In the genomic region with DNA sequence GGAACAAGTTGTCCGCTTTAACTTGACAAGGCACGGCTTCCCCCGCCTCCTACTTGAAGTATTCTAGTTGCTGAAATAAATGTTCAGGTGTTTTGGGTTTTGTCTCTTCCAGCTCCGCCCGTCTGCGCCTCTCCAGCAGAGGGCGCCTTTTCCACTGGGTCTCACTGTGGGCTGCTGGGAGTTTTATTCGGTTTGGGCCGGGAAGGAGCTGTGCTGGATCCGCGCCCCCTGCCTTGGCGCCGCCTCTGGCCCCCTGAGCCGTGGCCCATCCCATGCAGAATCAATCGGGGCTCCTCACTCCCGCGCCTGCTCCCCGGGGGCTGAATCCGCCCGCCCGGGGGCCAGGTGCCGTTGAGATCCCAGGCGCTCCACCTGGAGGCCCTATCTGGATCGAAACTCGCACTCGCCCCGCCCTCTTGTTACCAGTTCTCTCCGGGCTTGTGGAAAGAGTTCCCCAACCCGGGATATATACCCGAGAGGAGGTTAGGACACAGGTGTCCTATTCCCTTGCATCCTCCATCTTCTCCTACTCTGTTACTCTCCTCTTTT, we compare ENCODE assay signal across 8 cellular contexts. TPM values are rescaled to one million over a fixed set of nuclear protein-coding genes. Genes with fewer than 3 reads are reported as not detected.
DNase-seq lines count a peak whose midpoint lies in the region; ATAC-seq, FAIRE-seq and TF ChIP-seq lines count a peak whose summit lies in the region.

No MANE protein-coding gene starts in this region.

- no peak overlapping the region for H3K9ac ChIP-seq in GM12878 (ENCODE audit: control insufficient read depth, insufficient read depth, low read length)

- no peak for FAIRE-seq in GM12878 (lab: Jason Lieb, UNC)

- TF ChIP-seq RAD21 in GM12878 (IDR thresholded peaks at IDR 0.05; ENCODE audit: insufficient read depth, low read depth, low read length): peak; percentile 41

- CTCF ChIA-PET in GM12878 (lab: Yijun Ruan, JAX): interaction anchor here (0.7 to 2.0 kb wide), 19 partner anchors 11 to 259 kb away, joined by 3 to 36 read pairs (median 5); no protein-coding TSS in a partner anchor

- TF ChIP-seq CTCF in GM20000 (IDR thresholded peaks at IDR 0.05; ENCODE audit: extremely low read depth, missing control alignments) (peak; percentile 76), GM12878 (IDR thresholded peaks at IDR 0.05 in 2 of 3, conservative IDR thresholded peaks at IDR 0.05 in 1 of 3; ENCODE audit: control insufficient read depth in 2 of 3, extremely low read depth in 1 of 3, insufficient read depth in 1 of 3, low read depth in 3 of 3, low read length in 3 of 3) (peak; percentile 65 to 80 (median 70))

- peak overlapping the region; percentile 34; the same call in 1 of the 2 replicates for H2AFZ ChIP-seq in GM12878 (ENCODE audit: control insufficient read depth, low read depth, low read length)

- no peaks in the 10 kb centered on the region for H4K20me1 ChIP-seq in GM12878 (ENCODE audit: control insufficient read depth, insufficient read depth)

- H3K4me1 Mint-ChIP-seq in CD4-positive, CD25-positive, alpha-beta regulatory T cell: peaks cover 0 to 8% (median 1%) of the 10 kb centered on the region in 4 donors

- H3K27me3 ChIP-seq in CD4-positive, CD25-positive, alpha-beta regulatory T cell (ENCODE audit: control insufficient read depth, insufficient read depth, low read length): peaks cover 13% of the 10 kb centered on the region
- no peaks in the 10 kb centered on the region for H3K27me3 ChIP-seq in GM12878 (replicated peaks in 1 of 2; ENCODE audit: control insufficient read depth in 2 of 2, insufficient read depth in 2 of 2, low read length in 1 of 2)

- H3K27ac Mint-ChIP-seq in CD4-positive, CD25-positive, alpha-beta regulatory T cell: no peak overlapping the region

- POLR2A ChIA-PET in GM12878 (lab: Charles Lee): no interaction called here

- no peak for TF ChIP-seq EP300 in GM12878 (IDR thresholded peaks at IDR 0.05; ENCODE audit: borderline replicate concordance in 1 of 2, control insufficient read depth in 1 of 2, low read depth in 2 of 2, low read length in 2 of 2)

- ATAC-seq in CD4-positive, CD25-positive, alpha-beta regulatory T cell (ENCODE audit: low read depth in 2 of 2): peak in 1 of 2 donors; percentile 43
- ATAC-seq in GM12878: peak; percentile 95

- no peak overlapping the region for H3K27ac ChIP-seq in CD4-positive, CD25-positive, alpha-beta regulatory T cell (ENCODE audit: insufficient read depth, low read length, poor library complexity, severe bottlenecking)
- H3K27ac ChIP-seq in GM12878 (ENCODE audit: control insufficient read depth, insufficient read depth): no peak overlapping the region

- H3K4me2 ChIP-seq in GM12878 (ENCODE audit: control insufficient read depth, insufficient read depth): no peak overlapping the region

- in situ Hi-C loops in KBM-7 (cut with MboI; ENCODE audit: low pct_unique_long_range_greater_than_20kb, low sequenced_read_pairs) (no loop called here), GM12878 (cut with MboI) (loop anchor here (5.0 kb wide), 1 partner anchor 259 kb away; no protein-coding TSS in a partner anchor)

- H3K79me2 ChIP-seq in GM12878 (ENCODE audit: control insufficient read depth, insufficient read depth, low read length): no peaks in the 10 kb centered on the region

- intact Hi-C loops in GM12878 (cut with micrococcal nuclease; ENCODE audit: unreplicated experiment): loop anchor here (1.0 to 5.0 kb wide), 2 partner anchors 78 to 259 kb away; no protein-coding TSS in a partner anchor

- no peak for TF ChIP-seq POLR2A in GM12878 (IDR thresholded peaks at IDR 0.05; ENCODE audit: low read depth, low read length)

- 2% methylated on average over 30 of the region's 30 CpGs for WGBS in GM12878 (ENCODE audit: insufficient coverage, insufficient replicate concordance, low lambda C conversion rate, missing lambda C conversion rate)

- no TSS peak for BruUV-seq in GM12878 (replicated peaks; lab: Mats Ljungman, UMichigan)

- H3K4me1 ChIP-seq in CD4-positive, CD25-positive, alpha-beta regulatory T cell (ENCODE audit: control insufficient read depth, insufficient read depth, low read length, poor library complexity, severe bottlenecking): peaks cover 3% of the 10 kb centered on the region
- H3K4me1 ChIP-seq in GM12878 (ENCODE audit: control insufficient read depth, insufficient read depth, low read length): no peaks in the 10 kb centered on the region

- RAD21 ChIA-PET in GM12878 (lab: Charles Lee; ENCODE audit: unreplicated experiment): interaction anchor here (1.1 to 1.6 kb wide), 2 partner anchors 78 to 259 kb away, joined by 4 to 8 read pairs; no protein-coding TSS in a partner anchor

- H3K9me3 Mint-ChIP-seq in CD4-positive, CD25-positive, alpha-beta regulatory T cell: peaks cover 0 to 3% (median 0%) of the 10 kb centered on the region in 7 donors

- SMC1A ChIA-PET in GM12878 (lab: Charles Lee; ENCODE audit: uncharacterized antibody, unreplicated experiment): interaction anchor here (0.7 to 1.6 kb wide), 4 partner anchors 79 to 259 kb away, joined by 3 to 13 read pairs (median 4); no protein-coding TSS in a partner anchor

- H3K4me3 ChIP-seq in CD4-positive, CD25-positive, alpha-beta regulatory T cell (ENCODE audit: low read depth, low read length): no peak overlapping the region
- peak overlapping the region; percentile 41; the same call in 1 of the 2 replicates for H3K4me3 ChIP-seq in GM12878

- no peaks in the 10 kb centered on the region for H3K36me3 ChIP-seq in CD4-positive, CD25-positive, alpha-beta regulatory T cell (ENCODE audit: control insufficient read depth, insufficient read depth, low read length)
- no peaks in the 10 kb centered on the region for H3K36me3 ChIP-seq in GM12878 (ENCODE audit: control insufficient read depth in 2 of 2, insufficient read depth in 2 of 2, low read length in 1 of 2)

- no peaks in the 10 kb centered on the region for H3K36me3 Mint-ChIP-seq in CD4-positive, CD25-positive, alpha-beta regulatory T cell

- peaks cover 9% of the 10 kb centered on the region for H3K27me3 Mint-ChIP-seq in CD4-positive, CD25-positive, alpha-beta regulatory T cell

- no peaks in the 10 kb centered on the region for H3K9me3 ChIP-seq in CD4-positive, CD25-positive, alpha-beta regulatory T cell (ENCODE audit: control insufficient read depth in 2 of 2, low read length in 2 of 2)
- no peaks in the 10 kb centered on the region for H3K9me3 ChIP-seq in GM12878 (replicated peaks; ENCODE audit: control insufficient read depth, insufficient read depth, low read length)

- peak; percentile 3 to 51 (median 37) for DNase-seq in CD4-positive, CD25-positive, alpha-beta regulatory T cell
- DNase-seq in GM20000 (ENCODE audit: low spot score): peak; percentile 50
- DNase-seq in KBM-7: peak; percentile 79
- peak; percentile 8 for DNase-seq in T-helper 22 cell (ENCODE audit: low read depth)
- DNase-seq in GM12878 (ENCODE audit: low read depth, low spot score): no peak
- DNase-seq in inferior parietal cortex (ENCODE audit: extremely low spot score): peak; percentile 15
- DNase-seq in stimulated activated CD4-positive, alpha-beta T cell treated with anti-CD3 and anti-CD28 coated beads, Interleukin-1b, Interleukin-23, amount 100 ng/mL, for 48 hours: peak; percentile 56
- no peak for DNase-seq in NCI-H1694 (lab: John Stamatoyannopoulos, UW)

- peak overlapping the region in 2 of 4 donors; percentile 23 to 74 for H3K4me3 Mint-ChIP-seq in CD4-positive, CD25-positive, alpha-beta regulatory T cell

TF ChIP-seq in GM12878, 131 proteins besides CTCF, POLR2A, EP300 and RAD21:
- TF ChIP-seq TARDBP (IDR thresholded peaks at IDR 0.05; ENCODE audit: borderline replicate concordance) (no peak), EZH2 (IDR thresholded peaks at IDR 0.05; ENCODE audit: borderline replicate concordance, control insufficient read depth, low read depth, low read length) (no peak), SMC3 (IDR thresholded peaks at IDR 0.05; ENCODE audit: borderline replicate concordance, low read length) (peak; percentile 54; the same call in 1 of the 2 replicates), ZBED1 (IDR thresholded peaks at IDR 0.05; ENCODE audit: borderline replicate concordance) (no peak), IKZF1 (conservative IDR thresholded peaks at IDR 0.05) (0 out of 2 replicates have a peak, but pooled peaks have one; percentile 16), LARP7 (IDR thresholded peaks at IDR 0.05) (0 out of 2 replicates have a peak, but pooled peaks have one; percentile 29), YBX1 (IDR thresholded peaks at IDR 0.05) (no peak), PAX5 (IDR thresholded peaks at IDR 0.05; ENCODE audit: borderline replicate concordance, low read depth, low read length) (no peak)

RNA-seq across cellular contexts. Expression of a gene that starts 51.0 kb away (rescaled TPM):
- total RNA-seq in CD4-positive, CD25-positive, alpha-beta regulatory T cell: not detected
- not detected for polyA plus RNA-seq in CD4-positive, CD25-positive, alpha-beta regulatory T cell
- total RNA-seq in GM12878 (2013; cell fraction: nucleolus; rRNA removed): not detected in 2 replicates
- total RNA-seq in GM12878 (2014; rRNA removed): not detected in 2 replicates
- total RNA-seq in GM12878 (2014; rRNA removed; fragmentation: Illumina TruSeq; extraction: Trizol): not detected in 2 replicates
- 0.08 TPM in 1 of 2 replicates, not detected in the other for total RNA-seq in GM12878 (2021)
- polyA plus RNA-seq in GM12878 (2011; ENCODE audit: low read depth): not detected
- polyA plus RNA-seq in GM12878 (2011; rRNA removed): not detected in 2 replicates
- not detected in 2 replicates for polyA plus RNA-seq in GM12878 (2011; cell fraction: cytosol; rRNA removed)
- not detected in 2 replicates for polyA plus RNA-seq in GM12878 (2011; cell fraction: nucleus; rRNA removed)
- not detected in 2 replicates for polyA plus RNA-seq in GM12878 (2012)
- not detected in 2 replicates for polyA plus RNA-seq in GM12878 (2014; fragmentation: Illumina TruSeq; extraction: Trizol)
- not detected for polyA plus RNA-seq in GM12878 (2014; fragmentation: Nextera tagmentation; extraction: Ambion mirVana)
- not detected in 2 replicates for polyA plus RNA-seq in GM12878 (2014; rRNA removed)
- polyA plus RNA-seq in GM12878 (2016; fragmentation: Nextera tagmentation; extraction: Ambion mirVana): not detected
- polyA minus RNA-seq in GM12878 (2011; rRNA and poly(A)+ RNA removed): not detected in 2 replicates
- not detected in 2 replicates for polyA minus RNA-seq in GM12878 (2011; cell fraction: cytosol; rRNA and poly(A)+ RNA removed)
- not detected in 2 replicates for polyA minus RNA-seq in GM12878 (2011; cell fraction: nucleus; rRNA and poly(A)+ RNA removed)

Comparison
In these comparisons a context has a peak if more than half of its experiments do, and no peak if none do; other contexts are left out.
1. DNase-seq: peak in CD4-positive, CD25-positive, alpha-beta regulatory T cell (3 of 3), GM20000 (single experiment), KBM-7 (single experiment), T-helper 22 cell (single experiment), inferior parietal cortex (single experiment) and stimulated activated CD4-positive, alpha-beta T cell treated with anti-CD3 and anti-CD28 coated beads, Interleukin-1b, Interleukin-23, amount 100 ng/mL, for 48 hours (single experiment); none in GM12878 (single experiment) and NCI-H1694 (single experiment).